1 cellular context compared by ENCODE assay signal in the genomic region with DNA sequence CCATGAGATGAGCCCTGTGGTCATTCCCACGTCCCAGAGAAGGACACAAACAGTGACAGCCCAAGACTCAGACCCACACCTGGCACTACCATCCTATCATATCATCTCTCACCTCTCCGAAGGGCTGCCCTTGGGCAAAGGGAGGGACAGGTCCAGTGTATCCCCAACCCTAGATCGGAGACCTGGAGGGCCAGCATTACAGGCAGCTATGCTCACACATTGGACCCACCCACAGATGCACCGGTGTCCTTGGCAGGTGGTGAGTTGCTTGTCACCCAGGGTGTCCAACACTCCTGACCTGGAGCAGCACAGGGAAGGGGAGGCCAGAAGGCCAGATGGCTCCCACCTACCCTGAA.
TF ChIP-seq lines count a peak whose summit lies in the region.

No MANE protein-coding gene starts in this region.

TF ChIP-seq in H1, 55 proteins besides CTCF, POLR2A, EP300 and RAD21 (continued from another document):
- TF ChIP-seq TBP (IDR thresholded peaks at IDR 0.05; ENCODE audit: low read depth, low read length) (no peak), EGR1 (IDR thresholded peaks at IDR 0.05; ENCODE audit: borderline replicate concordance, low read depth, low read length) (no peak), CBX8 (IDR thresholded peaks at IDR 0.05; ENCODE audit: borderline replicate concordance, low read depth, low read length) (no peak)
- TF ChIP-seq, protein P1, sequence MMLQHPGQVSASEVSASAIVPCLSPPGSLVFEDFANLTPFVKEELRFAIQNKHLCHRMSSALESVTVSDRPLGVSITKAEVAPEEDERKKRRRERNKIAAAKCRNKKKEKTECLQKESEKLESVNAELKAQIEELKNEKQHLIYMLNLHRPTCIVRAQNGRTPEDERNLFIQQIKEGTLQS (IDR thresholded peaks at IDR 0.05; ENCODE audit: insufficient read depth, low read depth, low read length), result no peak
